In the genomic region with DNA sequence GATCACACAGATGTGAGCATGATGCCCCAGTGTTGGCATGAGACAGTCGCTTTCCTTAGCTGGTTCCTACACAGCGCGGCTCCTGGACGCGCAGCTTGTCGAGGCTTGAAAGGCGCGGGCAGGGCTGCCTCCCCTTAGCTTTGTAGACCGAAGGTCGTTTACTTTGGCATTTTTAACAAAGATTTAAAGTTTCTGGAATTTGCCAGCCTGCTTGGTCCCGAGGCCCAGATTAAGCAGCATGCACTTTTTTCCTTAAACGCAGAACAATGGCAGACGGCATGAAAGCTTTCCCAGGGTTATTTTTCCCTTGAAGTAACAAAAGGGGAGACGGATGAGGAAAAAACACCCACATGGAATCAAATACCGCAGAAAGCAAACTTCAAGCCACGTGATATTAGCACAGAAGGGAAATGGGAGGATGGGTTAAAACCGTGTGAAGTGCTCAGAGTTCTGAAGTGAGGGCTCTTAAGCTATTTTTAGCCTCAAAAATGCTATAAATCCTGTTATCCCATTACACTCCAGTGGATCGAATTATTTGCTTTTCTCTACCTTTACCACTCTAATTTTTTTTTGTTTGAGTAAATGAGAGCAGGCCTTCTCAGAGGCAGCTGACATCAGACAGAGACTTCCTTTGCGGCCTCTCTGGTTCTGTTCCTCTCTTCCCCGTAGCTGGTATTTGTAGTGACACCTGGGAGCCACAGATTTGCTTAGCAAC, we compare ENCODE assay signal across 10 cellular contexts. TPM values are rescaled to one million over a fixed set of nuclear protein-coding genes. Genes with fewer than 3 reads are reported as not detected.
DNase-seq lines count a peak whose midpoint lies in the region; ATAC-seq and TF ChIP-seq lines count a peak whose summit lies in the region.
"Had no signal": no experiment of that assay in that cellular context is flagged by ENCODE, and none has a peak within 500 bp of the region (broad histone marks: within the 10 kb centered on the region; RNA-seq: fewer than 3 reads in every experiment).

No MANE protein-coding gene starts in this region.

- H3K4me3 Mint-ChIP-seq in H9 (no peak overlapping the region), neural progenitor cell (no peak overlapping the region)

- peaks cover 14 to 22% of the 10 kb centered on the region in 2 experiments for H3K4me1 Mint-ChIP-seq in H9
- H3K4me1 Mint-ChIP-seq in neural progenitor cell: peaks cover 14% of the 10 kb centered on the region

- H2BK15ac ChIP-seq in H9 (ENCODE audit: low read depth, low read length): no peak overlapping the region

- H3K9me3 ChIP-seq in H9 (ENCODE audit: control insufficient read depth, low read depth, low read length): no peaks in the 10 kb centered on the region
- no peaks in the 10 kb centered on the region for H3K9me3 ChIP-seq in neural progenitor cell (ENCODE audit: low read depth)

- no peak overlapping the region for H2BK5ac ChIP-seq in H9 (ENCODE audit: insufficient read length, low read length)

- H3K23ac ChIP-seq in H9 (ENCODE audit: insufficient read length, low read depth, low read length): no peak overlapping the region

- ATAC-seq in HG02678 (IDR thresholded peaks at IDR 0.05; ENCODE audit: unreplicated experiment): no peak

- no peaks in the 10 kb centered on the region for H3K79me2 ChIP-seq in H9 (ENCODE audit: insufficient read depth, low read length)
- no peaks in the 10 kb centered on the region for H3K79me2 ChIP-seq in neural progenitor cell (ENCODE audit: low read depth)

- H3K4me1 ChIP-seq in H9 (ENCODE audit: insufficient read depth, low read length) (peaks cover 3% of the 10 kb centered on the region; the same call in 1 of the 2 replicates), neural progenitor cell (peaks cover 13% of the 10 kb centered on the region)

- no peak overlapping the region for H4K8ac ChIP-seq in H9 (replicated peaks; ENCODE audit: insufficient read length, low read depth, low read length)

- H3K36me3 Mint-ChIP-seq in H9 (ENCODE audit: insufficient read depth in 1 of 3, low read depth in 3 of 3): no peaks in the 10 kb centered on the region; a peak in 1 of 7 replicates
- H3K36me3 Mint-ChIP-seq in neural progenitor cell: no peaks in the 10 kb centered on the region

- no peaks in the 10 kb centered on the region for H3K9me3 Mint-ChIP-seq in H9
- H3K9me3 Mint-ChIP-seq in neural progenitor cell: no peaks in the 10 kb centered on the region

- no peak overlapping the region for H3K4me2 ChIP-seq in H9 (ENCODE audit: insufficient read depth, insufficient read length, low read length)
- H3K4me2 ChIP-seq in neural progenitor cell: peak overlapping the region; percentile 27

- H3K18ac ChIP-seq in H9 (ENCODE audit: insufficient read length, low read depth, low read length): no peak overlapping the region

- H3K9ac ChIP-seq in H9 (ENCODE audit: extremely low read depth, insufficient read length, low read length): no peak overlapping the region
- H3K9ac ChIP-seq in neural progenitor cell: no peak overlapping the region

- H3K56ac ChIP-seq in H9 (ENCODE audit: insufficient read length, low read depth, low read length): no peak overlapping the region

- no peak overlapping the region for H2BK12ac ChIP-seq in H9 (ENCODE audit: insufficient read length, low read depth, low read length)

- no peaks in the 10 kb centered on the region for H3K27me3 ChIP-seq in H9 (ENCODE audit: insufficient read depth, low read length)
- no peaks in the 10 kb centered on the region for H3K27me3 ChIP-seq in neural progenitor cell

- H3K27ac ChIP-seq in H9 (ENCODE audit: insufficient read length, low read depth, low read length) (no peak overlapping the region), neural progenitor cell (no peak overlapping the region)

- no peak overlapping the region for H3K4ac ChIP-seq in H9 (ENCODE audit: low read depth, low read length)

- H2AFZ ChIP-seq in H9 (ENCODE audit: low read length) (no peak overlapping the region), neural progenitor cell (replicated peaks) (peak overlapping the region; percentile 60)

- H3K27me3 Mint-ChIP-seq in H9 (ENCODE audit: low read depth): no peaks in the 10 kb centered on the region
- peaks cover 4% of the 10 kb centered on the region for H3K27me3 Mint-ChIP-seq in neural progenitor cell (ENCODE audit: insufficient read depth, low read depth)

- H4K20me1 ChIP-seq in H9 (ENCODE audit: control insufficient read depth, insufficient read depth, insufficient read length) (no peaks in the 10 kb centered on the region), neural progenitor cell (ENCODE audit: low read depth) (no peaks in the 10 kb centered on the region)

- no peaks in the 10 kb centered on the region for H3K79me1 ChIP-seq in H9 (ENCODE audit: insufficient read depth, low read depth, low read length, poor library complexity, severe bottlenecking)

- no peak overlapping the region for H3K4me3 ChIP-seq in neural progenitor cell

- H4K91ac ChIP-seq in H9 (ENCODE audit: insufficient read length, low read depth, low read length): no peak overlapping the region

- no peak for TF ChIP-seq CTCF in H9 (conservative IDR thresholded peaks at IDR 0.05)
- TF ChIP-seq CTCF in neural progenitor cell (IDR thresholded peaks at IDR 0.05): no peak

- no peak overlapping the region for H2BK120ac ChIP-seq in H9 (ENCODE audit: low read depth, low read length, poor library complexity, severe bottlenecking)

- H2BK20ac ChIP-seq in H9 (ENCODE audit: low read depth, low read length, poor library complexity, severe bottlenecking): peak overlapping the region; percentile 77

- no peak overlapping the region for H4K5ac ChIP-seq in H9 (ENCODE audit: insufficient read length, low read depth, low read length)

- H3K36me3 ChIP-seq in neural progenitor cell: no peaks in the 10 kb centered on the region

- no CpG with 5 or more reads among the region's 20 CpGs for WGBS in H9 (ENCODE audit: extremely low coverage, insufficient read length, low lambda C conversion rate)

- no peaks in the 10 kb centered on the region for H3F3A ChIP-seq in neural progenitor cell (ENCODE audit: low read depth)

- no peak overlapping the region for H3K14ac ChIP-seq in H9 (ENCODE audit: insufficient read depth, low read length)

- no peaks in the 10 kb centered on the region for H3K23me2 ChIP-seq in H9 (ENCODE audit: insufficient read length, low read depth, low read length, poor library complexity, severe bottlenecking)

- H2AK5ac ChIP-seq in H9 (ENCODE audit: insufficient read length, low read length): no peak overlapping the region

- H3T11ph ChIP-seq in H9 (ENCODE audit: low read length): no peak overlapping the region

- peak overlapping the region in 1 of 3 experiments; percentile 32; a peak in 1 of 7 replicates for H3K27ac Mint-ChIP-seq in H9
- H3K27ac Mint-ChIP-seq in neural progenitor cell: peak overlapping the region; percentile 92

- no peak for DNase-seq in H9
- peak; percentile 77 for DNase-seq in NCI-H345 treated with DMSO at 0.1 percent for 48 hours (lab: John Stamatoyannopoulos, UW; ENCODE audit: unreplicated experiment)
- peak; percentile 81 for DNase-seq in dermis blood vessel endothelial cell
- DNase-seq in neural progenitor cell (ENCODE audit: low spot score): peak; percentile 68
- DNase-seq in GOT3 (lab: John Stamatoyannopoulos, UW): no peak
- no peak for DNase-seq in NCI-H2196 (lab: John Stamatoyannopoulos, UW; ENCODE audit: unreplicated experiment)
- DNase-seq in DMS114 treated with DMSO at 0.1 percent for 48 hours (lab: John Stamatoyannopoulos, UW; ENCODE audit: unreplicated experiment): no peak
- DNase-seq: activated CD4-positive, CD25-positive, alpha-beta regulatory T cell treated with anti-CD3 and anti-CD28 coated beads, Interleukin-2, amount 50 U/mL, for 72 hours; amniotic stem cell had no signal

RNA-seq across cellular contexts. Expression of gene NPAS2, which starts 55.7 kb away (rescaled TPM):
- 1.1 and 1.3 TPM in 2 replicates for total RNA-seq in H9 (2021)
- total RNA-seq in dermis blood vessel endothelial cell: 8.3 and 17.0 TPM in 2 replicates
- 0.59 and 39.4 TPM in 2 replicates for total RNA-seq in neural progenitor cell (ENCODE audit: low replicate concordance)

Comparison
In these comparisons a context has a peak if more than half of its experiments do, and no peak if none do; other contexts are left out.
1. DNase-seq: peak in NCI-H345 treated with DMSO at 0.1 percent for 48 hours (single experiment), dermis blood vessel endothelial cell (single experiment) and neural progenitor cell (single experiment); none in H9 (single experiment), GOT3 (single experiment), NCI-H2196 (single experiment) and DMS114 treated with DMSO at 0.1 percent for 48 hours (single experiment).